8 cellular contexts compared by ENCODE assay signal in genomic region chr16:57999366-57999970, GRCh38. TPM values are rescaled to one million over a fixed set of nuclear protein-coding genes. Genes with fewer than 3 reads are reported as not detected.
A peak's percentile ranks its signal among the peaks of the same experiment; 100 is the strongest.
DNase-seq lines count a peak whose midpoint lies in the region; ATAC-seq and TF ChIP-seq lines count a peak whose summit lies in the region.

No MANE protein-coding gene starts in this region.

- peak overlapping the region; percentile 33 to 98; a peak in 3 of 4 replicates for H3K4me3 ChIP-seq in DND-41 (ENCODE audit: low read depth in 1 of 2, low read length in 2 of 2)
- H3K4me3 ChIP-seq in foreskin fibroblast (ENCODE audit: low read depth in 1 of 2, low read length in 2 of 2) = peak overlapping the region; percentile 61 to 67
- peak overlapping the region; percentile 75 for H3K4me3 ChIP-seq in rectal smooth muscle tissue (ENCODE audit: low read length)

- peak overlapping the region; percentile 72 for H3K9ac ChIP-seq in DND-41 (ENCODE audit: low read depth, low read length)
- peak overlapping the region; percentile 19 for H3K9ac ChIP-seq in rectal smooth muscle tissue (ENCODE audit: low read length)

- H3K4me3 Mint-ChIP-seq in activated T-cell treated with anti-CD3 and anti-CD28 coated beads, Interleukin-2, amount 50 U/mL, for 4 hours = peak overlapping the region; percentile 78

- in situ Hi-C loops in KBM-7 (cut with MboI; ENCODE audit: low pct_unique_long_range_greater_than_20kb, low sequenced_read_pairs) = loop anchor here (25.0 kb wide), 1 partner anchor 237 kb away; no protein-coding TSS in a partner anchor

- peak; percentile 42 for TF ChIP-seq CTCF in DND-41 (IDR thresholded peaks at IDR 0.05; ENCODE audit: borderline replicate concordance, extremely low read depth, low read length, poor library complexity, severe bottlenecking)
- no peak for TF ChIP-seq CTCF in foreskin fibroblast (IDR thresholded peaks at IDR 0.05; ENCODE audit: low read depth, low read length)

- H3K36me3 ChIP-seq in DND-41 (ENCODE audit: insufficient read depth, low read length) = peaks cover 57% of the 10 kb centered on the region
- H3K36me3 ChIP-seq in rectal smooth muscle tissue (ENCODE audit: control insufficient read depth, insufficient read depth, low read length) = peaks cover 3% of the 10 kb centered on the region

- H3K27me3 ChIP-seq in DND-41 (ENCODE audit: insufficient read depth, low read length, poor library complexity) (no peaks in the 10 kb centered on the region), rectal smooth muscle tissue (ENCODE audit: control insufficient read depth, insufficient read depth, low read length) (no peaks in the 10 kb centered on the region)

- H3K4me1 ChIP-seq in DND-41 (ENCODE audit: insufficient read depth, low read length) = peaks cover 34% of the 10 kb centered on the region
- peaks cover 11% of the 10 kb centered on the region for H3K4me1 ChIP-seq in rectal smooth muscle tissue (ENCODE audit: control insufficient read depth, insufficient read depth, low read length)

- H3K9me3 Mint-ChIP-seq in activated T-cell treated with anti-CD3 and anti-CD28 coated beads, Interleukin-2, amount 50 U/mL, for 4 hours = no peaks in the 10 kb centered on the region

- H3K27ac ChIP-seq in DND-41 (ENCODE audit: low read length) (peak overlapping the region; percentile 43; the same call in 1 of the 2 replicates), rectal smooth muscle tissue (ENCODE audit: low read depth, low read length) (peak overlapping the region; percentile 75)

- peak overlapping the region; percentile 100 for H3K4me2 ChIP-seq in DND-41 (ENCODE audit: insufficient read depth, low read length)

- H3K36me3 Mint-ChIP-seq in activated T-cell treated with anti-CD3 and anti-CD28 coated beads, Interleukin-2, amount 50 U/mL, for 4 hours (ENCODE audit: insufficient read depth) = peaks cover 16% of the 10 kb centered on the region

- peak; percentile 49 for DNase-seq in DND-41
- DNase-seq in KBM-7 = peak; percentile 63
- no peak for DNase-seq in activated T-cell treated with anti-CD3 and anti-CD28 coated beads, Interleukin-2, amount 50 U/mL, for 4 hours
- peak in 1 of 2 donors; percentile 54 for DNase-seq in foreskin fibroblast
- DNase-seq in NCI-H146 (lab: John Stamatoyannopoulos, UW) = no peak
- no peak for DNase-seq in NCI-H2196 treated with DMSO at 0.1 percent for 48 hours (lab: John Stamatoyannopoulos, UW; ENCODE audit: unreplicated experiment)

- H4K20me1 ChIP-seq in DND-41 (ENCODE audit: insufficient read depth, low read length) = peaks cover 21% of the 10 kb centered on the region; the same call in 1 of the 2 replicates

- H3K27me3 Mint-ChIP-seq in activated T-cell treated with anti-CD3 and anti-CD28 coated beads, Interleukin-2, amount 50 U/mL, for 4 hours (ENCODE audit: low read depth) = no peaks in the 10 kb centered on the region

- peak overlapping the region; percentile 73 for H2AFZ ChIP-seq in DND-41 (ENCODE audit: low read depth, low read length)

- H3K9me3 ChIP-seq in DND-41 (ENCODE audit: insufficient read depth, low read length, severe bottlenecking) = no peaks in the 10 kb centered on the region

- H3K79me2 ChIP-seq in DND-41 (ENCODE audit: insufficient read depth, low read length) = peaks cover 22% of the 10 kb centered on the region

- peaks cover 61% of the 10 kb centered on the region for H3K4me1 Mint-ChIP-seq in activated T-cell treated with anti-CD3 and anti-CD28 coated beads, Interleukin-2, amount 50 U/mL, for 4 hours (ENCODE audit: low read depth)

- peak; percentile 20 for ATAC-seq in DND-41 (ENCODE audit: insufficient read depth, low read depth)
- ATAC-seq in activated T-cell treated with anti-CD3 and anti-CD28 coated beads, Interleukin-2, amount 50 U/mL, for 4 hours = no peak
- no peak for ATAC-seq in HG03108 (IDR thresholded peaks at IDR 0.05; ENCODE audit: unreplicated experiment)

RNA-seq across cellular contexts. Expression of gene ZNF319, which starts 1.0 kb away (rescaled TPM):
- 1 to 10 TPM; 8.1 to 9.0 (median 8.3) TPM for total RNA-seq in activated T-cell treated with anti-CD3 and anti-CD28 coated beads, Interleukin-2, amount 50 U/mL, for 4 hours

RNA-seq across cellular contexts. Expression of gene USB1, which starts 1.7 kb away (rescaled TPM):
- total RNA-seq in activated T-cell treated with anti-CD3 and anti-CD28 coated beads, Interleukin-2, amount 50 U/mL, for 4 hours = 10 to 100 TPM; 75.0 to 78.8 (median 75.7) TPM

RNA-seq across cellular contexts. Expression of gene MMP15, which starts 26.1 kb away (rescaled TPM):
- 1 to 10 TPM in 1 of 3 donors, under 1 TPM in 2; 0.76 to 1.0 (median 0.95) TPM for total RNA-seq in activated T-cell treated with anti-CD3 and anti-CD28 coated beads, Interleukin-2, amount 50 U/mL, for 4 hours

RNA-seq across cellular contexts. Expression of gene CNGB1, which starts 28.5 kb away (rescaled TPM):
- total RNA-seq in activated T-cell treated with anti-CD3 and anti-CD28 coated beads, Interleukin-2, amount 50 U/mL, for 4 hours = not detected

Comparison
In these comparisons a context has a peak if more than half of its experiments do, and no peak if none do; other contexts are left out.
1. DNase-seq: peak in DND-41 (single experiment) and KBM-7 (single experiment); none in activated T-cell treated with anti-CD3 and anti-CD28 coated beads, Interleukin-2, amount 50 U/mL, for 4 hours (single experiment), NCI-H146 (single experiment) and NCI-H2196 treated with DMSO at 0.1 percent for 48 hours (single experiment).
2. Peak in every context shown above with its lines, with median percentiles within 50 percentile points of each other: H3K4me3 ChIP-seq.